Comparison of ENCODE assay signal across 8 cellular contexts in genomic region chr19:7871530-7872305, GRCh38. TPM values are rescaled to one million over a fixed set of nuclear protein-coding genes. Genes with fewer than 3 reads are reported as not detected.
DNase-seq lines count a peak whose midpoint lies in the region; ATAC-seq and TF ChIP-seq lines count a peak whose summit lies in the region.

No MANE protein-coding gene starts in this region.

- no peaks in the 10 kb centered on the region for H3K36me3 Mint-ChIP-seq in dendritic cell treated with granulocyte-macrophage colony-stimulating factor and Interleukin-4, amounts not matched to agents 40 ng/mL and 50 ng/mL, for 4 days (ENCODE audit: low read depth)

- TF ChIP-seq CTCF in right lobe of liver (IDR thresholded peaks at IDR 0.05), result no peak

- whole genome bisulfite sequencing in right lobe of liver (ENCODE audit: insufficient coverage, low coverage, low lambda C conversion rate, missing lambda C conversion rate), result 12% methylated on average over 30 of the region's 30 CpGs

- peaks cover 48% of the 10 kb centered on the region for H3K4me1 Mint-ChIP-seq in dendritic cell treated with granulocyte-macrophage colony-stimulating factor and Interleukin-4, amounts not matched to agents 40 ng/mL and 50 ng/mL, for 4 days (ENCODE audit: low read depth)

- ATAC-seq in activated CD4-positive, CD25-positive, alpha-beta regulatory T cell treated with anti-CD3 and anti-CD28 coated beads, Interleukin-2, amount 50 U/mL, for 24 hours, result no peak
- peak; percentile 36 to 57 (median 46) for ATAC-seq in right lobe of liver
- ATAC-seq in HG02678 (IDR thresholded peaks at IDR 0.05; ENCODE audit: unreplicated experiment), result no peak

- H3K27ac ChIP-seq in right lobe of liver, result no peak overlapping the region

- H3K27me3 ChIP-seq in right lobe of liver, result peaks cover 0 to 4% of the 10 kb centered on the region in 2 donors

- no peak for TF ChIP-seq POLR2A in right lobe of liver (IDR thresholded peaks at IDR 0.05)

- H3K4me1 ChIP-seq in right lobe of liver, result peaks cover 0 to 6% (median 0%) of the 10 kb centered on the region in 4 donors

- peak overlapping the region; percentile 61 for H3K4me3 Mint-ChIP-seq in dendritic cell treated with granulocyte-macrophage colony-stimulating factor and Interleukin-4, amounts not matched to agents 40 ng/mL and 50 ng/mL, for 4 days

- H3K27me3 Mint-ChIP-seq in dendritic cell treated with granulocyte-macrophage colony-stimulating factor and Interleukin-4, amounts not matched to agents 40 ng/mL and 50 ng/mL, for 4 days, result peaks cover 75% of the 10 kb centered on the region

- H3K4me3 ChIP-seq in right lobe of liver, result no peak overlapping the region

- H3K9me3 Mint-ChIP-seq in dendritic cell treated with granulocyte-macrophage colony-stimulating factor and Interleukin-4, amounts not matched to agents 40 ng/mL and 50 ng/mL, for 4 days, result no peaks in the 10 kb centered on the region

- no peaks in the 10 kb centered on the region for H3K36me3 ChIP-seq in right lobe of liver

- H3K27ac Mint-ChIP-seq in dendritic cell treated with granulocyte-macrophage colony-stimulating factor and Interleukin-4, amounts not matched to agents 40 ng/mL and 50 ng/mL, for 4 days, result peak overlapping the region; percentile 78

- intact Hi-C loops in dendritic cell treated with granulocyte-macrophage colony-stimulating factor and Interleukin-4, amounts not matched to agents 40 ng/mL and 50 ng/mL, for 4 days (cut with micrococcal nuclease), result no loop called here
- intact Hi-C loops in right lobe of liver (cut with DNase I), result no loop called here

- DNase-seq in activated CD4-positive, CD25-positive, alpha-beta regulatory T cell (lab: John Stamatoyannopoulos, UW), result peak; percentile 43 to 66 (median 58)
- DNase-seq in NCI-H748 treated with DMSO at 0.1 percent for 48 hours (lab: John Stamatoyannopoulos, UW) (peak; percentile 74), right lobe of liver (peak; percentile 74 to 84 (median 83))
- peak; percentile 87 for DNase-seq in activated CD4-positive, alpha-beta T cell treated with anti-CD3 and anti-CD28 coated beads, Interleukin-2, amount 50 U/mL, for 48 hours
- peak; percentile 80 to 95 for DNase-seq in stimulated activated CD4-positive, alpha-beta T cell treated with anti-CD3 and anti-CD28 coated beads, Interleukin-4, amount 100 ng/mL, for 48 hours (ENCODE audit: low read depth in 2 of 2)

- H3K9me3 ChIP-seq in right lobe of liver, result no peaks in the 10 kb centered on the region

RNA-seq across cellular contexts. Expression of gene PRR36, which starts 2.5 kb away (rescaled TPM):
- under 1 TPM in 4 of 6 experiments, not detected in 2; 0.07 to 0.37 (median 0.12) TPM for total RNA-seq in right lobe of liver

RNA-seq across cellular contexts. Expression of gene LRRC8E, which starts 16.6 kb away (rescaled TPM):
- total RNA-seq in right lobe of liver, result 1 to 10 TPM; 1.5 to 9.6 (median 3.5) TPM

RNA-seq across cellular contexts. Expression of gene MAP2K7, which starts 32.0 kb away (rescaled TPM):
- total RNA-seq in right lobe of liver, result 10 to 100 TPM in 5 of 6 experiments, 1 to 10 TPM in 1; 9.7 to 22.1 (median 15.6) TPM

RNA-seq across cellular contexts. Expression of gene EVI5L, which starts 41.7 kb away (rescaled TPM):
- total RNA-seq in right lobe of liver, result 1 to 10 TPM; 3.7 to 6.3 (median 4.9) TPM

RNA-seq across cellular contexts. Expression of gene TGFBR3L, which starts 42.9 kb away (rescaled TPM):
- total RNA-seq in right lobe of liver, result 1 to 10 TPM in 3 of 6 experiments, under 1 TPM in 3; 0.42 to 2.9 (median 1.3) TPM

Comparison
In these comparisons a context has a peak if more than half of its experiments do, and no peak if none do; other contexts are left out.
1. ATAC-seq: peak in right lobe of liver (4 of 4); none in activated CD4-positive, CD25-positive, alpha-beta regulatory T cell treated with anti-CD3 and anti-CD28 coated beads, Interleukin-2, amount 50 U/mL, for 24 hours (0 of 2) and HG02678 (single experiment).
2. Peak in every context shown above with its lines, with median percentiles within 50 percentile points of each other: DNase-seq.